ENCODE assay signal across 8 cellular contexts in the genomic region with DNA sequence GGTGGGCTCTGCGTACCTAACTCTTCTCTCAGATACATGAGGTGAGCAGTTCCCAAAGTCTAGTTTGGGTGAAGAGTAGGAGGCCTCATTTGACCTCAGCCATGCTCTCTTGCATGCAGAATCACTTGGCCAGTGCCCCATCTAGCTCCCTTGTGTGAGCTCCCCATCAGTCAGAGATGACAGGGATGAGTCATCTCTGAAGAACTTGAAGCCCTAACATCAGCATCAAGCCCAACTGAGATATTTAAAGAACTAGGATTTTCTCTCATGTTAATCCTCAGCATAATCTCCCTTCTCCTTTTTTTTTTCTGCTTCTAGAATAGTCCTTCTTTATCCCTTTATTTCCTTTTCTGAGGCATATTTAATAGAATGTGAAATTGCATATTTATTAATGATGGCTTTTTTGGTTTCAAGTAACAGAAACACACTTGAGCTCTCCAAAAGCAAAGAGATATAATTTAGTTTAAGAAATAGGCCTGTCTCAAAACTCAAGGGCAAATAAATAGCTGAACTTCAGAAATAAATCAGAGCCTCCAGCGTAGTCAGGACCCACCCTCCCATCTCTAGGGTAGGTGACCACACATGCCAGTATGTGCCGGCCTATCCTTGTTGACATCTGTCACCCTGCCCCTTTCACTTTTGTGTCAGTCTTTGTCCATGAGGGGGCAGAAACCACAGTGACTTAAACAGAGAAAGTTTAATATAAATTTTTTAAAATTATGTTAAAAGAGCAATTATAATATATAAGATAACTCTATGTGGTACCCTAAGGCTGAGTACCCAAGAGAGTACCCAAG.
DNase-seq lines count a peak whose midpoint lies in the region; ATAC-seq, FAIRE-seq and TF ChIP-seq lines count a peak whose summit lies in the region.
"Had no signal": no experiment of that assay in that cellular context is flagged by ENCODE, and none has a peak within 500 bp of the region (broad histone marks: within the 10 kb centered on the region; RNA-seq: fewer than 3 reads in every experiment).

No MANE protein-coding gene starts in this region.

- no peak for TF ChIP-seq RAD21 in HepG2 (CRISPR knock-in tag; IDR thresholded peaks at IDR 0.05)

- H3K9me3 ChIP-seq in HepG2 (ENCODE audit: low read length) (no peaks in the 10 kb centered on the region), Peyer's patch (no peaks in the 10 kb centered on the region), tibial nerve (no peaks in the 10 kb centered on the region)

- H3K9ac ChIP-seq in HepG2 (ENCODE audit: insufficient read depth, low read depth, low read length): no peak overlapping the region

- H3K4me2 ChIP-seq in HepG2 (ENCODE audit: low read depth, low read length): no peak overlapping the region

- in situ Hi-C loops in HepG2 (cut with HindIII; ENCODE audit: extremely low pct_ligation_motif_present, low pct_unique_long_range_greater_than_20kb): no loop called here

- no peaks in the 10 kb centered on the region for H3K79me2 ChIP-seq in HepG2 (ENCODE audit: insufficient read depth, low read length)

- DNase-seq in RPMI7951 (ENCODE audit: low read depth): peak; percentile 89
- DNase-seq in HepG2 (ENCODE audit: low spot score): no peak
- DNase-seq in NCI-H2227 treated with DMSO at 0.1 percent for 48 hours (lab: John Stamatoyannopoulos, UW): no peak
- no peak for DNase-seq in Peyer's patch
- DNase-seq in tibial nerve (ENCODE audit: low spot score in 2 of 2): no peak

- TF ChIP-seq CTCF in HepG2 (CRISPR knock-in tag; IDR thresholded peaks at IDR 0.05) (no peak), Peyer's patch (IDR thresholded peaks at IDR 0.05) (no peak), tibial nerve (IDR thresholded peaks at IDR 0.05) (no peak)

- H3K4me1 ChIP-seq in HepG2 (ENCODE audit: insufficient read depth, low read length) (no peaks in the 10 kb centered on the region), Peyer's patch (no peaks in the 10 kb centered on the region), tibial nerve (peaks cover 0 to 28% (median 0%) of the 10 kb centered on the region in 4 donors)

- H3K36me3 ChIP-seq in HepG2 (replicated peaks in 1 of 2; ENCODE audit: control insufficient read depth in 1 of 2, insufficient read depth in 2 of 2, low read length in 2 of 2) (no peaks in the 10 kb centered on the region), Peyer's patch (no peaks in the 10 kb centered on the region), tibial nerve (no peaks in the 10 kb centered on the region)

- ATAC-seq in GM19035 (IDR thresholded peaks at IDR 0.05; ENCODE audit: unreplicated experiment) (peak; percentile 88), HG02870 (IDR thresholded peaks at IDR 0.05; ENCODE audit: unreplicated experiment) (peak; percentile 87), HepG2 (no peak)

- H3K27ac ChIP-seq in HepG2 (ENCODE audit: extremely low read length, insufficient read depth, low read length) (no peak overlapping the region), Peyer's patch (no peak overlapping the region), tibial nerve (no peak overlapping the region)

- POLR2A ChIA-PET in HepG2 (lab: Yijun Ruan, JAX): no interaction called here

- H3K27me3 ChIP-seq in HepG2 (ENCODE audit: control insufficient read depth in 1 of 2, insufficient read depth in 2 of 2, low read length in 2 of 2) (peaks cover 0 to 4% of the 10 kb centered on the region in 2 experiments; a peak in 1 of 5 replicates), Peyer's patch (no peaks in the 10 kb centered on the region), tibial nerve (no peaks in the 10 kb centered on the region)

- CTCF ChIA-PET in HepG2 (lab: Yijun Ruan, JAX; ENCODE audit: low intra/inter-chr PET ratio, low total read pairs): no interaction called here

- intact Hi-C loops in HepG2 (cut with micrococcal nuclease; ENCODE audit: unreplicated experiment): no loop called here

- no peaks in the 10 kb centered on the region for H4K20me1 ChIP-seq in HepG2 (ENCODE audit: insufficient read depth, low read length)

- BruUV-seq in HepG2 (replicated peaks; lab: Mats Ljungman, UMichigan): no TSS peak

- no peak overlapping the region for H2AFZ ChIP-seq in HepG2 (ENCODE audit: low read length)

- TF ChIP-seq EP300 in HepG2 (IDR thresholded peaks at IDR 0.05; ENCODE audit: low read depth in 2 of 2, low read length in 2 of 2) (no peak), HepG2 (CRISPR knock-in tag; IDR thresholded peaks at IDR 0.05; ENCODE audit: borderline replicate concordance) (no peak), tibial nerve (IDR thresholded peaks at IDR 0.05) (no peak)

- no peak for TF ChIP-seq POLR2A in HepG2 (IDR thresholded peaks at IDR 0.05; ENCODE audit: insufficient read depth in 1 of 2, low read depth in 2 of 2, low read length in 2 of 2)
- TF ChIP-seq POLR2A in Peyer's patch (IDR thresholded peaks at IDR 0.05): no peak
- TF ChIP-seq POLR2A in tibial nerve (IDR thresholded peaks at IDR 0.05): no peak

- WGBS in HepG2 (ENCODE audit: low lambda C conversion rate): 5% methylated on average over 2 of the region's 3 CpGs
- 68 to 80% methylated on average over 3 of the region's 3 CpGs for WGBS in tibial nerve, 2 donors

- H3K4me3 ChIP-seq in HepG2 (replicated peaks in 1 of 3; ENCODE audit: insufficient read depth in 1 of 3, low read depth in 2 of 3, low read length in 3 of 3): no peak overlapping the region
- no peak overlapping the region for H3K4me3 ChIP-seq in Peyer's patch
- H3K4me3 ChIP-seq in tibial nerve: no peak overlapping the region

- no peak for FAIRE-seq in HepG2 (lab: Jason Lieb, UNC)
- FAIRE-seq: islet of Langerhans had no signal

TF ChIP-seq in HepG2, 621 proteins besides CTCF, POLR2A, EP300 and RAD21:
- TF ChIP-seq FOSL2 (CRISPR knock-in tag; IDR thresholded peaks at IDR 0.05): 0 out of 2 replicates have a peak, but pooled peaks have one; percentile 46
- no peak for TF ChIP-seq SNAPC2 (CRISPR knock-in tag; IDR thresholded peaks at IDR 0.05)
- TF ChIP-seq ZNF878 (CRISPR knock-in tag; IDR thresholded peaks at IDR 0.05): no peak
- no peak for TF ChIP-seq FOXK1 (CRISPR knock-in tag; IDR thresholded peaks at IDR 0.05; ENCODE audit: borderline replicate concordance, low read depth)
- TF ChIP-seq ZNF512B (CRISPR knock-in tag; IDR thresholded peaks at IDR 0.05; ENCODE audit: borderline replicate concordance): no peak
- TF ChIP-seq, protein P1, sequence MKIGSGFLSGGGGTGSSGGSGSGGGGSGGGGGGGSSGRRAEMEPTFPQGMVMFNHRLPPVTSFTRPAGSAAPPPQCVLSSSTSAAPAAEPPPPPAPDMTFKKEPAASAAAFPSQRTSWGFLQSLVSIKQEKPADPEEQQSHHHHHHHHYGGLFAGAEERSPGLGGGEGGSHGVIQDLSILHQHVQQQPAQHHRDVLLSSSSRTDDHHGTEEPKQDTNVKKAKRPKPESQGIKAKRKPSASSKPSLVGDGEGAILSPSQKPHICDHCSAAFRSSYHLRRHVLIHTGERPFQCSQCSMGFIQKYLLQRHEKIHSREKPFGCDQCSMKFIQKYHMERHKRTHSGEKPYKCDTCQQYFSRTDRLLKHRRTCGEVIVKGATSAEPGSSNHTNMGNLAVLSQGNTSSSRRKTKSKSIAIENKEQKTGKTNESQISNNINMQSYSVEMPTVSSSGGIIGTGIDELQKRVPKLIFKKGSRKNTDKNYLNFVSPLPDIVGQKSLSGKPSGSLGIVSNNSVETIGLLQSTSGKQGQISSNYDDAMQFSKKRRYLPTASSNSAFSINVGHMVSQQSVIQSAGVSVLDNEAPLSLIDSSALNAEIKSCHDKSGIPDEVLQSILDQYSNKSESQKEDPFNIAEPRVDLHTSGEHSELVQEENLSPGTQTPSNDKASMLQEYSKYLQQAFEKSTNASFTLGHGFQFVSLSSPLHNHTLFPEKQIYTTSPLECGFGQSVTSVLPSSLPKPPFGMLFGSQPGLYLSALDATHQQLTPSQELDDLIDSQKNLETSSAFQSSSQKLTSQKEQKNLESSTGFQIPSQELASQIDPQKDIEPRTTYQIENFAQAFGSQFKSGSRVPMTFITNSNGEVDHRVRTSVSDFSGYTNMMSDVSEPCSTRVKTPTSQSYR (CRISPR knock-in tag; IDR thresholded peaks at IDR 0.05; ENCODE audit: borderline replicate concordance): no peak
- TF ChIP-seq RELA (CRISPR knock-in tag; IDR thresholded peaks at IDR 0.05): no peak
- no peak for TF ChIP-seq CHCHD3 (CRISPR knock-in tag; IDR thresholded peaks at IDR 0.05)
